ENCODE assay signal across 8 cellular contexts in genomic region chr22:42931421-42932196, GRCh38.
DNase-seq lines count a peak whose midpoint lies in the region; ATAC-seq lines count a peak whose summit lies in the region.

No MANE protein-coding gene starts in this region.

- H3K9me3 ChIP-seq in skeletal muscle satellite cell (replicated peaks; ENCODE audit: low read length): no peaks in the 10 kb centered on the region

- no peaks in the 10 kb centered on the region for H3K27me3 Mint-ChIP-seq in activated CD4-positive, alpha-beta T cell treated with anti-CD3 and anti-CD28 coated beads, Interleukin-2, amount 10 ng/mL, durations not matched to agents 24 days and 14 days
- H3K27me3 Mint-ChIP-seq in IgD-negative memory B cell: peaks cover 3% of the 10 kb centered on the region

- peak overlapping the region; percentile 29 for H3K4me3 ChIP-seq in skeletal muscle satellite cell (ENCODE audit: low read length)

- no peaks in the 10 kb centered on the region for H3K36me3 ChIP-seq in skeletal muscle satellite cell (ENCODE audit: insufficient read depth, low read length)

- peaks cover 34% of the 10 kb centered on the region for H3K4me1 Mint-ChIP-seq in activated CD4-positive, alpha-beta T cell treated with anti-CD3 and anti-CD28 coated beads, Interleukin-2, amount 10 ng/mL, durations not matched to agents 24 days and 14 days
- peaks cover 45 to 74% (median 63%) of the 10 kb centered on the region in 3 donors for H3K4me1 Mint-ChIP-seq in IgD-negative memory B cell

- peak overlapping the region; percentile 42 for H3K27ac Mint-ChIP-seq in activated CD4-positive, alpha-beta T cell treated with anti-CD3 and anti-CD28 coated beads, Interleukin-2, amount 10 ng/mL, durations not matched to agents 24 days and 14 days
- H3K27ac Mint-ChIP-seq in IgD-negative memory B cell: peak overlapping the region; percentile 92 to 98 (median 98)

- intact Hi-C loops in activated CD4-positive, alpha-beta T cell treated with anti-CD3 and anti-CD28 coated beads, Interleukin-2, amount 10 ng/mL, durations not matched to agents 24 days and 14 days (cut with micrococcal nuclease): loop anchor here (2.0 to 5.0 kb wide), 4 partner anchors 33 to 86 kb away; partner anchors contain the start of gene PACSIN2

- H3K9ac ChIP-seq in skeletal muscle satellite cell (ENCODE audit: low read depth, low read length): peak overlapping the region; percentile 87

- no peak for DNase-seq in activated CD4-positive, alpha-beta T cell treated with anti-CD3 and anti-CD28 coated beads, Interleukin-2, amount 10 ng/mL, durations not matched to agents 24 days and 14 days
- DNase-seq in activated CD4-positive, alpha-beta T cell treated with anti-CD3 and anti-CD28 coated beads, Interleukin-2, amount 50 U/mL, for 4 hours: no peak
- peak; percentile 90 for DNase-seq in fibroblast of gingiva (ENCODE audit: low read depth)
- DNase-seq in anterior cingulate cortex (lab: John Stamatoyannopoulos, UW): no peak
- DNase-seq in HT-29 (ENCODE audit: low spot score): no peak

- H3K9me3 Mint-ChIP-seq in activated CD4-positive, alpha-beta T cell treated with anti-CD3 and anti-CD28 coated beads, Interleukin-2, amount 10 ng/mL, durations not matched to agents 24 days and 14 days: no peaks in the 10 kb centered on the region
- H3K9me3 Mint-ChIP-seq in IgD-negative memory B cell: no peaks in the 10 kb centered on the region

- no peak for ATAC-seq in HG03135 (IDR thresholded peaks at IDR 0.05; ENCODE audit: unreplicated experiment)

- peak overlapping the region; percentile 39 for H3K4me2 ChIP-seq in skeletal muscle satellite cell (ENCODE audit: low read length)

- H3K4me1 ChIP-seq in skeletal muscle satellite cell (ENCODE audit: control insufficient read depth, insufficient read depth, low read length): peaks cover 64% of the 10 kb centered on the region

- no peaks in the 10 kb centered on the region for H3K36me3 Mint-ChIP-seq in activated CD4-positive, alpha-beta T cell treated with anti-CD3 and anti-CD28 coated beads, Interleukin-2, amount 10 ng/mL, durations not matched to agents 24 days and 14 days (ENCODE audit: low read depth)
- peaks cover 4% of the 10 kb centered on the region for H3K36me3 Mint-ChIP-seq in IgD-negative memory B cell

- peak overlapping the region; percentile 4 for H3K4me3 Mint-ChIP-seq in activated CD4-positive, alpha-beta T cell treated with anti-CD3 and anti-CD28 coated beads, Interleukin-2, amount 10 ng/mL, durations not matched to agents 24 days and 14 days
- peak overlapping the region; percentile 73 to 91 (median 90) for H3K4me3 Mint-ChIP-seq in IgD-negative memory B cell

- H3K27me3 ChIP-seq in skeletal muscle satellite cell (ENCODE audit: control insufficient read depth, insufficient read depth, low read length): no peaks in the 10 kb centered on the region
